ENCODE assay signal across 1 cellular context in genomic region chr1:169287280-169287679, GRCh38.
TF ChIP-seq lines count a peak whose summit lies in the region.

No MANE protein-coding gene starts in this region.

TF ChIP-seq in K562, 482 proteins besides CTCF, POLR2A, EP300 and RAD21:
- TF ChIP-seq PBX2 (CRISPR knock-in tag; IDR thresholded peaks at IDR 0.05; ENCODE audit: low read depth), result no peak
- TF ChIP-seq PBX2 (tag; conservative IDR thresholded peaks at IDR 0.05; ENCODE audit: low read depth), result peak; percentile 72
- no peak for TF ChIP-seq ZSCAN32 (CRISPR knock-in tag; IDR thresholded peaks at IDR 0.05)
- peak in 1 of 2 experiments; percentile 82; a peak in 2 of 4 replicates for TF ChIP-seq TRIM24 (IDR thresholded peaks at IDR 0.05)
- no peak for TF ChIP-seq MYBL2 (IDR thresholded peaks at IDR 0.05; ENCODE audit: low read depth)
- TF ChIP-seq MYBL2 (CRISPR knock-in tag; IDR thresholded peaks at IDR 0.05; ENCODE audit: borderline replicate concordance), result no peak
- TF ChIP-seq SRSF9 (IDR thresholded peaks at IDR 0.05; ENCODE audit: borderline replicate concordance, low read depth, low read length), result no peak
- TF ChIP-seq PKNOX1 (IDR thresholded peaks at IDR 0.05), result peak; percentile 32; the same call in 1 of the 2 replicates
- peak; percentile 67 for TF ChIP-seq MEIS2 (IDR thresholded peaks at IDR 0.05; ENCODE audit: partially characterized antibody)
- no peak for TF ChIP-seq ZNF165 (CRISPR knock-in tag; IDR thresholded peaks at IDR 0.05; ENCODE audit: borderline replicate concordance)
- TF ChIP-seq, protein P1, sequence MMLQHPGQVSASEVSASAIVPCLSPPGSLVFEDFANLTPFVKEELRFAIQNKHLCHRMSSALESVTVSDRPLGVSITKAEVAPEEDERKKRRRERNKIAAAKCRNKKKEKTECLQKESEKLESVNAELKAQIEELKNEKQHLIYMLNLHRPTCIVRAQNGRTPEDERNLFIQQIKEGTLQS (IDR thresholded peaks at IDR 0.05), result peak; percentile 10; the same call in 1 of the 2 replicates
- TF ChIP-seq, protein P1 (CRISPR knock-in tag; conservative IDR thresholded peaks at IDR 0.05), result no peak
- TF ChIP-seq KDM1A (IDR thresholded peaks at IDR 0.05), result no peak
- no peak for TF ChIP-seq FOXK2 (conservative IDR thresholded peaks at IDR 0.05 in 1 of 2, IDR thresholded peaks at IDR 0.05 in 1 of 2; ENCODE audit: low read depth in 2 of 2)
- no peak for TF ChIP-seq CEBPG (CRISPR knock-in tag; IDR thresholded peaks at IDR 0.05)
- TF ChIP-seq CEBPG (tag; conservative IDR thresholded peaks at IDR 0.05 in 1 of 2, IDR thresholded peaks at IDR 0.05 in 1 of 2), result peak; percentile 57 to 79
- TF ChIP-seq NR2F6 (CRISPR knock-in tag; IDR thresholded peaks at IDR 0.05), result no peak
- 0 out of 2 replicates have a peak, but pooled peaks have one; percentile 22 for TF ChIP-seq POLR2H (tag; IDR thresholded peaks at IDR 0.05; ENCODE audit: low read depth)
- no peak for TF ChIP-seq ZNF766 (CRISPR knock-in tag; conservative IDR thresholded peaks at IDR 0.05)
